Comparison of ENCODE assay signal across 14 cellular contexts in genomic region chr1:31368611-31369107, GRCh38. TPM values are rescaled to one million over a fixed set of nuclear protein-coding genes. Genes with fewer than 3 reads are reported as not detected.
A peak's percentile ranks its signal among the peaks of the same experiment; 100 is the strongest.
DNase-seq lines count a peak whose midpoint lies in the region; ATAC-seq and TF ChIP-seq lines count a peak whose summit lies in the region.
"Had no signal": no experiment of that assay in that cellular context is flagged by ENCODE, and none has a peak within 500 bp of the region (broad histone marks: within the 10 kb centered on the region; RNA-seq: fewer than 3 reads in every experiment).

No MANE protein-coding gene starts in this region.

- peaks cover 0 to 2% of the 10 kb centered on the region in 2 donors for H3K36me3 ChIP-seq in body of pancreas (replicated peaks in 1 of 2; ENCODE audit: insufficient read depth in 1 of 2, low read depth in 2 of 2)

- no peak for TF ChIP-seq POLR2A in body of pancreas (IDR thresholded peaks at IDR 0.05)

- H3K27me3 ChIP-seq in body of pancreas, result no peaks in the 10 kb centered on the region
- H3K27me3 ChIP-seq: SJCRH30 had no signal

- 80 to 87% methylated on average over 2 to 3 of the region's 3 CpGs for WGBS in body of pancreas, 2 donors

- ATAC-seq in body of pancreas, result peak; percentile 45
- ATAC-seq in HG03039 (IDR thresholded peaks at IDR 0.05; ENCODE audit: unreplicated experiment), result no peak
- ATAC-seq: activated CD4-positive, CD25-positive, alpha-beta regulatory T cell treated with anti-CD3 and anti-CD28 coated beads, Interleukin-2, amount 50 U/mL, for 24 hours; T-helper 17 cell had no signal

- no peak for TF ChIP-seq CTCF in body of pancreas (IDR thresholded peaks at IDR 0.05)

- H3K4me3 ChIP-seq in body of pancreas, result no peak overlapping the region
- H3K4me3 ChIP-seq: SJCRH30 had no signal

- TF ChIP-seq EP300 in Ishikawa (IDR thresholded peaks at IDR 0.05; ENCODE audit: borderline replicate concordance), result peak; percentile 13; the same call in 1 of the 2 replicates

- H3K27ac ChIP-seq in body of pancreas, result peak overlapping the region in 3 of 4 donors; percentile 3 to 50 (median 9)
- H3K27ac ChIP-seq: SJCRH30 had no signal

- DNase-seq in body of pancreas (peak in 1 of 4 donors; percentile 11), islet precursor cell (peak; percentile 34), renal cortical epithelial cell (ENCODE audit: low read depth) (peak; percentile 52), NCI-H526 (lab: John Stamatoyannopoulos, UW) (no peak)
- DNase-seq in stimulated activated CD4-positive, alpha-beta T cell treated with anti-CD3 and anti-CD28 coated beads, Interleukin-2, amount 100 ng/mL, for 48 hours, result no peak
- no peak for DNase-seq in activated T-cell treated with anti-CD3 and anti-CD28 coated beads, Interleukin-2, amount 50 U/mL, for 48 hours
- DNase-seq: activated gamma-delta T cell treated with Interleukin-2 at 50 U/mL for 16 hours; NCI-H524; SJCRH30; stimulated activated CD4-positive, alpha-beta T cell treated with anti-CD3 and anti-CD28 coated beads, Interleukin-15, amount 100 ng/mL, for 24 hours; T-helper 17 cell had no signal

- intact Hi-C loops in body of pancreas (cut with DNase I), result no loop called here

- no peaks in the 10 kb centered on the region for H3K9me3 ChIP-seq in body of pancreas
- H3K9me3 ChIP-seq: SJCRH30 had no signal

- H3K4me1 ChIP-seq in body of pancreas, result peaks cover 40% of the 10 kb centered on the region

- TF ChIP-seq RAD21 in Ishikawa (IDR thresholded peaks at IDR 0.05; ENCODE audit: low read depth), result no peak

TF ChIP-seq in Ishikawa, 13 proteins besides CTCF, POLR2A, EP300 and RAD21:
- TF ChIP-seq CREB1 (IDR thresholded peaks at IDR 0.05; ENCODE audit: low read depth) (no peak), YY1 (IDR thresholded peaks at IDR 0.05; ENCODE audit: low read depth) (no peak), TCF12 (IDR thresholded peaks at IDR 0.05; ENCODE audit: low read depth) (peak; percentile 26; the same call in 1 of the 2 replicates), MAX (IDR thresholded peaks at IDR 0.05) (0 out of 2 replicates have a peak, but pooled peaks have one; percentile 12), NFIC (IDR thresholded peaks at IDR 0.05) (peak; percentile 32)
TF ChIP-seq in Ishikawa: peak in this region for 3.

RNA-seq across cellular contexts. Expression of gene FABP3, which starts 4.2 kb away (rescaled TPM):
- total RNA-seq in body of pancreas (1 to 10 TPM in 1 of 2 donors, not detected in 1; 1.0 TPM), renal cortical epithelial cell (11.3 and 74.1 TPM in 2 replicates)
- total RNA-seq: T-helper 17 cell had no signal

RNA-seq across cellular contexts. Expression of gene SERINC2, which starts 44.4 kb away (rescaled TPM):
- total RNA-seq in body of pancreas (10 to 100 TPM; 14.5 to 41.2 TPM), renal cortical epithelial cell (16.5 and 38.6 TPM in 2 replicates)

Comparison
In these comparisons a context has a peak if more than half of its experiments do, and no peak if none do; other contexts are left out.
1. DNase-seq: peak in islet precursor cell (single experiment) and renal cortical epithelial cell (single experiment); none in stimulated activated CD4-positive, alpha-beta T cell treated with anti-CD3 and anti-CD28 coated beads, Interleukin-2, amount 100 ng/mL, for 48 hours (0 of 2), activated T-cell treated with anti-CD3 and anti-CD28 coated beads, Interleukin-2, amount 50 U/mL, for 48 hours (0 of 2) and NCI-H526 (0 of 2).